6 cellular contexts compared by ENCODE assay signal in the genomic region with DNA sequence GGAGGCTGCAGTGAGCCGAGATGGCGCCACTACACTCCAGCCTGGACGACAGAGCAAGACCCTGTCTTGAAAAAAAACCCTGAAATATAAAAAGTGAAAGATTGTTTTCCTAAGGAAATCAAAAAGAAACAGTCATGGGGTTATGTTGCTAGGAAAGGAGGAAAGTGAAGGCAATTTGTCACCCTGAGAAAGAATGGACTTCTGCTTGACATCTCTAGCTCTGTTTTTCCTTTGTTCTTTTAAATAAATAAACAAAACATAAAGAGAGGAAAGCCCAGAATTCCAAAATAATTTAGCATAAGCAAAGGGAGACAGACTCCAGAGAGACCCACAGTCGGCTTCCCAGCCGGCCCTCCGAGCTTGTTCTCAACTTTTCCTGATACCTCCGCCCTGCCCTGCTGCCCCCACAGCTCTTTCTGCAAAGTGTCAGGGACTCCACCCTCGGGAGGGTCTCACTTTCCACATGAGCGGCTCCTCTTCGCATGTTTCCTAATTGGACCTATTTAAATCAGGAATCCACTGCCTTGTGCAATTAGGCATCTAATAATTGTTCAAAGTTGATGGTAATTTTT.
"Had no signal": no experiment of that assay in that cellular context is flagged by ENCODE, and none has a peak within 500 bp of the region (broad histone marks: within the 10 kb centered on the region; RNA-seq: fewer than 3 reads in every experiment).

No MANE protein-coding gene starts in this region.

- ATAC-seq: GM23338, HepG2 had no signal

- DNase-seq: HCEC 1CT, KBM-7 had no signal

- H3K4me3 ChIP-seq: GM23338 had no signal

- H3K4me1 Mint-ChIP-seq: IgD-negative memory B cell had no signal

- H3K9me3 Mint-ChIP-seq: GM23338, IgD-negative memory B cell had no signal

- H2AFZ ChIP-seq: GM23338 had no signal

- H3K4me3 Mint-ChIP-seq: GM23338, IgD-negative memory B cell had no signal

- H3K27ac Mint-ChIP-seq: GM23338, IgD-negative memory B cell had no signal

- H3K4me2 ChIP-seq: GM23338 had no signal

- H3K27ac ChIP-seq: HL-60 had no signal
